13 cellular contexts compared by ENCODE assay signal in genomic region chr7:23332881-23333612, GRCh38. TPM values are rescaled to one million over a fixed set of nuclear protein-coding genes. Genes with fewer than 3 reads are reported as not detected.
A peak's percentile ranks its signal among the peaks of the same experiment; 100 is the strongest.
DNase-seq lines count a peak whose midpoint lies in the region; ATAC-seq and TF ChIP-seq lines count a peak whose summit lies in the region.
"Had no signal": no experiment of that assay in that cellular context is flagged by ENCODE, and none has a peak within 500 bp of the region (broad histone marks: within the 10 kb centered on the region; RNA-seq: fewer than 3 reads in every experiment).

No MANE protein-coding gene starts in this region.

- H3K36me3 Mint-ChIP-seq in HFFc6 (ENCODE audit: low read depth): peaks cover 46% of the 10 kb centered on the region
- no peaks in the 10 kb centered on the region for H3K36me3 Mint-ChIP-seq in activated naive CD4-positive, alpha-beta T cell treated with anti-CD3 and anti-CD28 coated beads, Interleukin-2, amount 10 ng/mL, durations not matched to agents 7 days and 5 days

- peak overlapping the region; percentile 8 for H3K4me3 ChIP-seq in skeletal muscle satellite cell (ENCODE audit: low read length)
- H3K4me3 ChIP-seq: dorsolateral prefrontal cortex had no signal

- ATAC-seq in left cardiac atrium (peak in 1 of 2 donors; percentile 52), GM18858 (IDR thresholded peaks at IDR 0.05; ENCODE audit: unreplicated experiment) (no peak)

- H3K4me1 ChIP-seq in skeletal muscle satellite cell (ENCODE audit: control insufficient read depth, insufficient read depth, low read length): peaks cover 45% of the 10 kb centered on the region

- H3K27me3 Mint-ChIP-seq in HFFc6 (ENCODE audit: insufficient read depth): no peaks in the 10 kb centered on the region; the same call in 1 of the 2 replicates
- H3K27me3 Mint-ChIP-seq in activated naive CD4-positive, alpha-beta T cell treated with anti-CD3 and anti-CD28 coated beads, Interleukin-2, amount 10 ng/mL, durations not matched to agents 7 days and 5 days: peaks cover 32% of the 10 kb centered on the region

- H3K9me3 ChIP-seq in skeletal muscle satellite cell (replicated peaks; ENCODE audit: low read length): no peaks in the 10 kb centered on the region
- H3K9me3 ChIP-seq: neutrophil had no signal

- peaks cover 6% of the 10 kb centered on the region; the same call in 1 of the 2 replicates for H3K9me3 Mint-ChIP-seq in HFFc6
- H3K9me3 Mint-ChIP-seq in activated naive CD4-positive, alpha-beta T cell treated with anti-CD3 and anti-CD28 coated beads, Interleukin-2, amount 10 ng/mL, durations not matched to agents 7 days and 5 days: no peaks in the 10 kb centered on the region

- H3K27ac Mint-ChIP-seq in HFFc6: peak overlapping the region; percentile 94
- H3K27ac Mint-ChIP-seq in activated naive CD4-positive, alpha-beta T cell treated with anti-CD3 and anti-CD28 coated beads, Interleukin-2, amount 10 ng/mL, durations not matched to agents 7 days and 5 days: no peak overlapping the region

- H3K36me3 ChIP-seq in skeletal muscle satellite cell (ENCODE audit: insufficient read depth, low read length): peaks cover 15% of the 10 kb centered on the region
- H3K36me3 ChIP-seq: neutrophil had no signal

- no peaks in the 10 kb centered on the region for H3K27me3 ChIP-seq in skeletal muscle satellite cell (ENCODE audit: control insufficient read depth, insufficient read depth, low read length)
- H3K27me3 ChIP-seq: neutrophil had no signal

- peak overlapping the region; percentile 24 for H3K4me3 Mint-ChIP-seq in HFFc6
- no peak overlapping the region for H3K4me3 Mint-ChIP-seq in activated naive CD4-positive, alpha-beta T cell treated with anti-CD3 and anti-CD28 coated beads, Interleukin-2, amount 10 ng/mL, durations not matched to agents 7 days and 5 days

- CTCF ChIA-PET in activated naive CD4-positive, alpha-beta T cell treated with anti-CD3 and anti-CD28 coated beads, Interleukin-2, amount 10 ng/mL, durations not matched to agents 7 days and 5 days (lab: Charles Lee): interaction anchor here (0.7 kb wide), 1 partner anchor 10 kb away, joined by 3 read pairs; no protein-coding TSS in a partner anchor

- no peak for TF ChIP-seq CTCF in HFFc6 (IDR thresholded peaks at IDR 0.05)

- intact Hi-C loops in left cardiac atrium (cut with DNase I): no loop called here

- H3K4me1 Mint-ChIP-seq in HFFc6 (ENCODE audit: low read depth): peaks cover 45% of the 10 kb centered on the region
- H3K4me1 Mint-ChIP-seq in activated naive CD4-positive, alpha-beta T cell treated with anti-CD3 and anti-CD28 coated beads, Interleukin-2, amount 10 ng/mL, durations not matched to agents 7 days and 5 days: no peaks in the 10 kb centered on the region

- peak overlapping the region; percentile 13 for H3K9ac ChIP-seq in skeletal muscle satellite cell (ENCODE audit: low read depth, low read length)

- peak overlapping the region; percentile 67 for H3K4me2 ChIP-seq in skeletal muscle satellite cell (ENCODE audit: low read length)

- peak; percentile 24 for DNase-seq in HFFc6
- DNase-seq in amniotic epithelial cell (ENCODE audit: low read depth): peak; percentile 86
- DNase-seq in left cardiac atrium: peak; percentile 50
- no peak for DNase-seq in activated naive CD4-positive, alpha-beta T cell treated with anti-CD3 and anti-CD28 coated beads, Interleukin-2, amount 10 ng/mL, durations not matched to agents 7 days and 5 days
- DNase-seq in activated T-cell treated with anti-CD3 and anti-CD28 coated beads, Interleukin-2, amount 50 U/mL, for 1 hour: no peak
- DNase-seq: activated effector memory CD4-positive, alpha-beta T cell treated with anti-CD3 and anti-CD28 coated beads, Interleukin-2, amount 50 U/mL, for 16 hours; DMS79; dorsolateral prefrontal cortex; NCI-H2171 treated with DMSO at 0.1 percent for 48 hours; stimulated activated CD4-positive, alpha-beta T cell treated with anti-CD3 and anti-CD28 coated beads, Interleukin-2, amount 100 ng/mL, for 24 hours had no signal

RNA-seq across cellular contexts. Expression of gene MALSU1, which starts 33.9 kb away (rescaled TPM):
- 10 to 100 TPM; 74.3 to 87.8 (median 79.6) TPM for total RNA-seq in HFFc6 (2021; fragmentation: NEBNext Ultra II Directional; extraction: Animal tissue kit (Norgen Biotek cat#: 25700))
- total RNA-seq in left cardiac atrium: 10 to 100 TPM; 78.3 to 78.7 TPM
- total RNA-seq in skeletal muscle satellite cell (2012; rRNA removed): 66.8 and 68.4 TPM in 2 replicates

Comparison
In these comparisons a context has a peak if more than half of its experiments do, and no peak if none do; other contexts are left out.
1. DNase-seq: peak in HFFc6 (single experiment), amniotic epithelial cell (single experiment) and left cardiac atrium (single experiment); none in activated naive CD4-positive, alpha-beta T cell treated with anti-CD3 and anti-CD28 coated beads, Interleukin-2, amount 10 ng/mL, durations not matched to agents 7 days and 5 days (single experiment) and activated T-cell treated with anti-CD3 and anti-CD28 coated beads, Interleukin-2, amount 50 U/mL, for 1 hour (single experiment).